In the genomic region with DNA sequence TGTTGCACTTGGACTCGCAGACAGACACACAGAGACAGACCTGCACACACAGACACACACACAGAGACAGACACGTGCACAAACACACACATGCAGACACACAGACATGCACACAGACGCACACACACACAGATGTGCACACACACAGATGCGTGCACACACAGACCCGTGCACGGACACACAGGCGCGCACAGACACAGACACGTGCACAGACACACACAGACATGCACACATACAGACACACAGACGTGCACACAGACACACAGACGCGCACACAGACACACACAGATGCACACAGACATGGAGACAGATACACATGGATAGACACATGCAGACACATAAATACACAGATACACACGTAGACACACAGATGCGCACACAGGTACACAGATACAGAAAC, we compare ENCODE assay signal across 25 cellular contexts. TPM values are rescaled to one million over a fixed set of nuclear protein-coding genes. Genes with fewer than 3 reads are reported as not detected.
DNase-seq lines count a peak whose midpoint lies in the region; ATAC-seq, FAIRE-seq and TF ChIP-seq lines count a peak whose summit lies in the region.
"Had no signal": no experiment of that assay in that cellular context is flagged by ENCODE, and none has a peak within 500 bp of the region (broad histone marks: within the 10 kb centered on the region; RNA-seq: fewer than 3 reads in every experiment).

No MANE protein-coding gene starts in this region.

- H3K27ac Mint-ChIP-seq in WTC11: peak overlapping the region; percentile 2
- peak overlapping the region in 5 of 6 donors; percentile 11 to 86 (median 26) for H3K27ac Mint-ChIP-seq in naive B cell

- no peaks in the 10 kb centered on the region for H3K9me3 Mint-ChIP-seq in WTC11
- no peaks in the 10 kb centered on the region for H3K9me3 Mint-ChIP-seq in naive B cell
- H3K9me3 Mint-ChIP-seq: CD4-positive, CD25-positive, alpha-beta regulatory T cell had no signal

- ATAC-seq in WTC11: no peak
- ATAC-seq in naive B cell (ENCODE audit: low read depth in 2 of 2): no peak
- ATAC-seq in psoas muscle: no peak
- ATAC-seq: A549, Panc1 had no signal

- POLR2A ChIA-PET in WTC11 (lab: Charles Lee): no interaction called here

- H3K36me3 Mint-ChIP-seq in WTC11 (peaks cover 12% of the 10 kb centered on the region), naive B cell (peaks cover 6 to 23% of the 10 kb centered on the region in 2 donors)

- no peak overlapping the region for H3K4me3 ChIP-seq in psoas muscle
- H3K4me3 ChIP-seq: A549, GM23248, HAP-1 had no signal

- WGBS in psoas muscle, 3 donors: 94 to 96% (median 95%) methylated on average over 14 of the region's 14 CpGs

- FAIRE-seq in GM12891 (lab: Jason Lieb, UNC): peak; percentile 62
- FAIRE-seq: A549 had no signal

- no peak overlapping the region for H3K27ac ChIP-seq in psoas muscle
- H3K27ac ChIP-seq: A549, GM23248 had no signal

- H3K4me3 Mint-ChIP-seq in WTC11: no peak overlapping the region
- H3K4me3 Mint-ChIP-seq in naive B cell: no peak overlapping the region

- H3K4me1 Mint-ChIP-seq in WTC11: no peaks in the 10 kb centered on the region
- peaks cover 9 to 26% (median 21%) of the 10 kb centered on the region in 3 donors for H3K4me1 Mint-ChIP-seq in naive B cell

- H3K27me3 Mint-ChIP-seq in WTC11 (ENCODE audit: low read depth) (no peaks in the 10 kb centered on the region), naive B cell (no peaks in the 10 kb centered on the region)
- H3K27me3 Mint-ChIP-seq: CD4-positive, CD25-positive, alpha-beta regulatory T cell had no signal

- no peaks in the 10 kb centered on the region for H3K4me1 ChIP-seq in psoas muscle
- H3K4me1 ChIP-seq: A549, Caco-2, HAP-1 had no signal

- no peak for TF ChIP-seq POLR2A in GM12891 (IDR thresholded peaks at IDR 0.05; ENCODE audit: low read depth, low read length)

- peaks cover 0 to 37% of the 10 kb centered on the region in 2 donors for H3K36me3 ChIP-seq in psoas muscle (ENCODE audit: insufficient read depth in 1 of 2, low read depth in 1 of 2)

- no peaks in the 10 kb centered on the region for H3K27me3 ChIP-seq in psoas muscle (ENCODE audit: insufficient read depth in 3 of 3, low read length in 2 of 3)

- intact Hi-C loops in psoas muscle (cut with DNase I): no loop called here

- H3K9me3 ChIP-seq in psoas muscle: no peaks in the 10 kb centered on the region
- H3K9me3 ChIP-seq: A549, Caco-2, HAP-1, SK-N-SH had no signal

- no peak for TF ChIP-seq CTCF in WTC11 (IDR thresholded peaks at IDR 0.05)
- no peak for TF ChIP-seq CTCF in psoas muscle (IDR thresholded peaks at IDR 0.05)

- no peak for DNase-seq in GM12891 (ENCODE audit: insufficient read length, low spot score)
- DNase-seq in WTC11 (ENCODE audit: low spot score): no peak
- DNase-seq in naive B cell: no peak
- no peak for DNase-seq in NCI-H446 (lab: John Stamatoyannopoulos, UW)
- DNase-seq in psoas muscle: no peak
- no peak for DNase-seq in dermis blood vessel endothelial cell
- DNase-seq: Caco-2; CD4-positive, CD25-positive, alpha-beta regulatory T cell; DMS 273 treated with DMSO at 0.1 percent for 48 hours; DMS79 treated with DMSO at 0.1 percent for 48 hours; GM23248; Kasumi-1; NCI-H1694; NCI-H2081; NCI-H2171; NCI-H345; NCI-H524 treated with DMSO at 0.1 percent for 48 hours; NCI-H82; SIG-M5; SK-N-SH had no signal

- CTCF ChIA-PET in WTC11 (lab: Charles Lee): interaction anchor here (1.0 kb wide), 1 partner anchor 43 kb away, joined by 3 read pairs; no protein-coding TSS in a partner anchor

TF ChIP-seq in GM12891, 5 proteins besides CTCF, POLR2A, EP300 and RAD21:
- TF ChIP-seq TAF1 (IDR thresholded peaks at IDR 0.05; ENCODE audit: low read depth, low read length): no peak
- peak; percentile 32; the same call in 1 of the 2 replicates for TF ChIP-seq POU2F2 (IDR thresholded peaks at IDR 0.05; ENCODE audit: low read depth, low read length)

TF ChIP-seq in WTC11, 78 proteins besides CTCF, POLR2A, EP300 and RAD21 (continues in another document):
- TF ChIP-seq ELF4 (CRISPR knock-in tag; IDR thresholded peaks at IDR 0.05; ENCODE audit: low read depth): no peak
- no peak for TF ChIP-seq IRF2 (CRISPR knock-in tag; IDR thresholded peaks at IDR 0.05; ENCODE audit: borderline replicate concordance, low read depth)
- no peak for TF ChIP-seq FOXK1 (CRISPR knock-in tag; IDR thresholded peaks at IDR 0.05)
- TF ChIP-seq, protein P1, sequence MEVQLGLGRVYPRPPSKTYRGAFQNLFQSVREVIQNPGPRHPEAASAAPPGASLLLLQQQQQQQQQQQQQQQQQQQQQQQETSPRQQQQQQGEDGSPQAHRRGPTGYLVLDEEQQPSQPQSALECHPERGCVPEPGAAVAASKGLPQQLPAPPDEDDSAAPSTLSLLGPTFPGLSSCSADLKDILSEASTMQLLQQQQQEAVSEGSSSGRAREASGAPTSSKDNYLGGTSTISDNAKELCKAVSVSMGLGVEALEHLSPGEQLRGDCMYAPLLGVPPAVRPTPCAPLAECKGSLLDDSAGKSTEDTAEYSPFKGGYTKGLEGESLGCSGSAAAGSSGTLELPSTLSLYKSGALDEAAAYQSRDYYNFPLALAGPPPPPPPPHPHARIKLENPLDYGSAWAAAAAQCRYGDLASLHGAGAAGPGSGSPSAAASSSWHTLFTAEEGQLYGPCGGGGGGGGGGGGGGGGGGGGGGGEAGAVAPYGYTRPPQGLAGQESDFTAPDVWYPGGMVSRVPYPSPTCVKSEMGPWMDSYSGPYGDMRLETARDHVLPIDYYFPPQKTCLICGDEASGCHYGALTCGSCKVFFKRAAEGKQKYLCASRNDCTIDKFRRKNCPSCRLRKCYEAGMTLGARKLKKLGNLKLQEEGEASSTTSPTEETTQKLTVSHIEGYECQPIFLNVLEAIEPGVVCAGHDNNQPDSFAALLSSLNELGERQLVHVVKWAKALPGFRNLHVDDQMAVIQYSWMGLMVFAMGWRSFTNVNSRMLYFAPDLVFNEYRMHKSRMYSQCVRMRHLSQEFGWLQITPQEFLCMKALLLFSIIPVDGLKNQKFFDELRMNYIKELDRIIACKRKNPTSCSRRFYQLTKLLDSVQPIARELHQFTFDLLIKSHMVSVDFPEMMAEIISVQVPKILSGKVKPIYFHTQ (CRISPR knock-in tag; IDR thresholded peaks at IDR 0.05): no peak
- TF ChIP-seq, protein P2, sequence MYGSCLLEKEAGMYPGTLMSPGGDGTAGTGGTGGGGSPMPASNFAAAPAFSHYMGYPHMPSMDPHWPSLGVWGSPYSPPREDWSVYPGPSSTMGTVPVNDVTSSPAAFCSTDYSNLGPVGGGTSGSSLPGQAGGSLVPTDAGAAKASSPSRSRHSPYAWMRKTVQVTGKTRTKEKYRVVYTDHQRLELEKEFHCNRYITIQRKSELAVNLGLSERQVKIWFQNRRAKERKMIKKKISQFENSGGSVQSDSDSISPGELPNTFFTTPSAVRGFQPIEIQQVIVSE (CRISPR knock-in tag; IDR thresholded peaks at IDR 0.05; ENCODE audit: borderline replicate concordance): no peak
- TF ChIP-seq NR1H2 (CRISPR knock-in tag; IDR thresholded peaks at IDR 0.05): no peak
- no peak for TF ChIP-seq SP1 (CRISPR knock-in tag; conservative IDR thresholded peaks at IDR 0.05)
- TF ChIP-seq ZNF671 (CRISPR knock-in tag; IDR thresholded peaks at IDR 0.05): no peak
- no peak for TF ChIP-seq ZNF263 (CRISPR knock-in tag; IDR thresholded peaks at IDR 0.05; ENCODE audit: low read depth)
- no peak for TF ChIP-seq TEAD4 (CRISPR knock-in tag; IDR thresholded peaks at IDR 0.05)
- no peak for TF ChIP-seq ZNF512 (CRISPR knock-in tag; IDR thresholded peaks at IDR 0.05; ENCODE audit: borderline replicate concordance)
- TF ChIP-seq ZNF416 (CRISPR knock-in tag; IDR thresholded peaks at IDR 0.05): no peak

RNA-seq across cellular contexts. Expression of gene PFKL, which starts 11.3 kb away (rescaled TPM):
- polyA plus RNA-seq in GM12891 (2012; ENCODE audit: low read depth, missing spikeins): 161 TPM
- total RNA-seq in WTC11 (2021) (134 to 151 TPM (median 143 TPM) in 3 replicates), psoas muscle (10 to 100 TPM; 17.8 to 33.6 (median 27.7) TPM), dermis blood vessel endothelial cell (316 and 398 TPM in 2 replicates)
- polyA plus RNA-seq in naive B cell (ENCODE audit: low read depth in 6 of 6) (100 to 1,000 TPM; 165 to 210 (median 189) TPM), psoas muscle (10 to 100 TPM in 2 of 3 donors, 1 to 10 TPM in 1; 9.2 to 21.2 (median 13.7) TPM)

RNA-seq across cellular contexts. Expression of gene AIRE, which starts 25.4 kb away (rescaled TPM):
- polyA plus RNA-seq in GM12891 (2012; ENCODE audit: low read depth, missing spikeins): 0.10 TPM
- 0.05 to 0.09 TPM in 2 of 3 replicates, not detected in the other for total RNA-seq in WTC11 (2021)
- polyA plus RNA-seq in naive B cell (ENCODE audit: low read depth in 6 of 6): 1 to 10 TPM in 2 of 6 donors, under 1 TPM in 4; 0.34 to 1.7 (median 0.77) TPM
- total RNA-seq in psoas muscle: under 1 TPM in 1 of 4 donors, not detected in 3; 0.19 TPM
- polyA plus RNA-seq in psoas muscle: under 1 TPM; 0.01 to 0.17 (median 0.04) TPM
- total RNA-seq in dermis blood vessel endothelial cell: not detected in 2 replicates
- total RNA-seq: Caco-2, GM23248, MCF 10A had no signal
- polyA plus RNA-seq: A549, GM23248, SK-N-SH had no signal

RNA-seq across cellular contexts. Expression of gene CFAP410, which starts 28.1 kb away (rescaled TPM):
- polyA plus RNA-seq in GM12891 (2012; ENCODE audit: low read depth, missing spikeins): 21.5 TPM
- 14.0 to 19.3 TPM (median 15.8 TPM) in 3 replicates for total RNA-seq in WTC11 (2021)
- polyA plus RNA-seq in naive B cell (ENCODE audit: low read depth in 6 of 6): 10 to 100 TPM; 28.1 to 44.6 (median 35.1) TPM
- 10 to 100 TPM in 2 of 4 donors, 1 to 10 TPM in 2; 8.3 to 10.5 (median 9.7) TPM for total RNA-seq in psoas muscle
- 10 to 100 TPM in 2 of 3 donors, 1 to 10 TPM in 1; 9.9 to 13.7 (median 10.1) TPM for polyA plus RNA-seq in psoas muscle
- 4.5 and 6.0 TPM in 2 replicates for total RNA-seq in dermis blood vessel endothelial cell

RNA-seq across cellular contexts. Expression of gene TRPM2, which starts 42.3 kb away (rescaled TPM):
- polyA plus RNA-seq in GM12891 (2012; ENCODE audit: low read depth, missing spikeins): 7.6 TPM
- 0.64 to 1.4 TPM (median 0.92 TPM) in 3 replicates for total RNA-seq in WTC11 (2021)
- 1 to 10 TPM in 5 of 6 donors, under 1 TPM in 1; 0.48 to 4.8 (median 2.6) TPM for polyA plus RNA-seq in naive B cell (ENCODE audit: low read depth in 6 of 6)
- total RNA-seq in psoas muscle: 1 to 10 TPM in 1 of 4 donors, under 1 TPM in 3; 0.69 to 1.7 (median 0.84) TPM
- polyA plus RNA-seq in psoas muscle: under 1 TPM; 0.08 to 0.76 (median 0.31) TPM
- total RNA-seq in dermis blood vessel endothelial cell: 1.8 and 3.2 TPM in 2 replicates
- polyA plus RNA-seq: BJ, GM23248, SK-N-SH had no signal

RNA-seq across cellular contexts. Expression of gene DNMT3L, which starts 49.4 kb away (rescaled TPM):
- polyA plus RNA-seq in GM12891 (2012; ENCODE audit: low read depth, missing spikeins): not detected
- total RNA-seq in WTC11 (2021) (not detected in 3 replicates), psoas muscle (not detected), dermis blood vessel endothelial cell (not detected in 2 replicates)
- polyA plus RNA-seq in naive B cell (ENCODE audit: low read depth in 6 of 6) (not detected), psoas muscle (not detected)
- total RNA-seq: CD4-positive, CD25-positive, alpha-beta regulatory T cell; GM23248; MCF 10A had no signal
- polyA plus RNA-seq: A549; BJ; CD4-positive, CD25-positive, alpha-beta regulatory T cell; GM23248; SK-N-SH had no signal
